In genomic region chr5:113562828-113563400, GRCh38 we compare ENCODE assay signal across 18 cellular contexts. TPM values are rescaled to one million over a fixed set of nuclear protein-coding genes. Genes with fewer than 3 reads are reported as not detected.
DNase-seq lines count a peak whose midpoint lies in the region; ATAC-seq, FAIRE-seq and TF ChIP-seq lines count a peak whose summit lies in the region.
"Had no signal": no experiment of that assay in that cellular context is flagged by ENCODE, and none has a peak within 500 bp of the region (broad histone marks: within the 10 kb centered on the region; RNA-seq: fewer than 3 reads in every experiment).

No MANE protein-coding gene starts in this region.

- H2AFZ ChIP-seq in HepG2 (ENCODE audit: low read length), result no peak overlapping the region

- TF ChIP-seq CTCF in HepG2 (CRISPR knock-in tag; IDR thresholded peaks at IDR 0.05) (no peak), right lobe of liver (IDR thresholded peaks at IDR 0.05) (no peak)

- TF ChIP-seq POLR2A in HepG2 (IDR thresholded peaks at IDR 0.05; ENCODE audit: insufficient read depth in 1 of 2, low read depth in 2 of 2, low read length in 2 of 2), result no peak
- TF ChIP-seq POLR2A in right lobe of liver (IDR thresholded peaks at IDR 0.05), result no peak

- H3K4me3 ChIP-seq in HepG2 (replicated peaks in 1 of 3; ENCODE audit: insufficient read depth in 1 of 3, low read depth in 2 of 3, low read length in 3 of 3) (no peak overlapping the region), right lobe of liver (no peak overlapping the region)
- H3K4me3 ChIP-seq: BLaER1 had no signal

- CTCF ChIA-PET in HepG2 (lab: Yijun Ruan, JAX; ENCODE audit: low intra/inter-chr PET ratio, low total read pairs), result no interaction called here

- no TSS peak for BruUV-seq in HepG2 (replicated peaks; lab: Mats Ljungman, UMichigan)

- DNase-seq in HepG2 (ENCODE audit: low spot score) (no peak), right lobe of liver (no peak), inferior parietal cortex (ENCODE audit: extremely low spot score) (peak; percentile 19), midbrain (lab: John Stamatoyannopoulos, UW) (peak; percentile 15), posterior cingulate gyrus (no peak)
- DNase-seq: CD4-positive, alpha-beta memory T cell; DMS153; DMS79; GDM1; H9 had no signal

- ATAC-seq in HepG2, result no peak
- no peak for ATAC-seq in right lobe of liver
- ATAC-seq in GM21447 (IDR thresholded peaks at IDR 0.05; ENCODE audit: unreplicated experiment), result no peak
- ATAC-seq in GM18867 (IDR thresholded peaks at IDR 0.05; ENCODE audit: unreplicated experiment), result no peak
- no peak for ATAC-seq in HG03342 (IDR thresholded peaks at IDR 0.05; ENCODE audit: unreplicated experiment)

- no peaks in the 10 kb centered on the region for H3K4me1 ChIP-seq in HepG2 (ENCODE audit: insufficient read depth, low read length)
- no peaks in the 10 kb centered on the region for H3K4me1 ChIP-seq in right lobe of liver
- H3K4me1 ChIP-seq: BLaER1 had no signal

- no peak overlapping the region for H3K4me2 ChIP-seq in HepG2 (ENCODE audit: low read depth, low read length)
- H3K4me2 ChIP-seq: BLaER1 had no signal

- TF ChIP-seq RAD21 in HepG2 (CRISPR knock-in tag; IDR thresholded peaks at IDR 0.05), result no peak

- intact Hi-C loops in HepG2 (cut with micrococcal nuclease; ENCODE audit: unreplicated experiment) (no loop called here), right lobe of liver (cut with DNase I) (no loop called here), posterior cingulate gyrus (cut with DNase I) (no loop called here)

- H3K27ac ChIP-seq in HepG2 (ENCODE audit: extremely low read length, insufficient read depth, low read length) (no peak overlapping the region), right lobe of liver (no peak overlapping the region)
- H3K27ac ChIP-seq: 22Rv1, BLaER1 had no signal

- no peak overlapping the region for H3K9ac ChIP-seq in HepG2 (ENCODE audit: insufficient read depth, low read depth, low read length)
- H3K9ac ChIP-seq: BLaER1 had no signal

- H3K36me3 ChIP-seq in HepG2 (replicated peaks in 1 of 2; ENCODE audit: control insufficient read depth in 1 of 2, insufficient read depth in 2 of 2, low read length in 2 of 2) (peaks cover 5 to 21% of the 10 kb centered on the region in 2 experiments; a peak in 4 of 5 replicates), right lobe of liver (peaks cover 0 to 49% (median 6%) of the 10 kb centered on the region in 4 donors)

- POLR2A ChIA-PET in HepG2 (lab: Yijun Ruan, JAX), result no interaction called here

- no peak for FAIRE-seq in HepG2 (lab: Jason Lieb, UNC)
- FAIRE-seq: GM12892, GM18507, H1 had no signal

- H3K9me3 ChIP-seq in HepG2 (ENCODE audit: low read length) (no peaks in the 10 kb centered on the region), right lobe of liver (no peaks in the 10 kb centered on the region)
- H3K9me3 ChIP-seq: BLaER1 had no signal

- H3K27me3 ChIP-seq in HepG2 (ENCODE audit: control insufficient read depth in 1 of 2, insufficient read depth in 2 of 2, low read length in 2 of 2) (no peaks in the 10 kb centered on the region), right lobe of liver (no peaks in the 10 kb centered on the region)
- H3K27me3 ChIP-seq: BLaER1 had no signal

- H4K20me1 ChIP-seq in HepG2 (ENCODE audit: insufficient read depth, low read length), result no peaks in the 10 kb centered on the region
- H4K20me1 ChIP-seq: BLaER1 had no signal

- 98% methylated on average over 3 of the region's 3 CpGs for WGBS in HepG2 (ENCODE audit: low lambda C conversion rate)
- WGBS in right lobe of liver (ENCODE audit: insufficient coverage, low coverage, low lambda C conversion rate, missing lambda C conversion rate), result 93% methylated on average over 3 of the region's 3 CpGs

- H3K79me2 ChIP-seq in HepG2 (ENCODE audit: insufficient read depth, low read length), result no peaks in the 10 kb centered on the region

- in situ Hi-C loops in HepG2 (cut with HindIII; ENCODE audit: extremely low pct_ligation_motif_present, low pct_unique_long_range_greater_than_20kb), result no loop called here

- TF ChIP-seq EP300 in HepG2 (IDR thresholded peaks at IDR 0.05; ENCODE audit: low read depth in 2 of 2, low read length in 2 of 2), result no peak
- TF ChIP-seq EP300 in HepG2 (CRISPR knock-in tag; IDR thresholded peaks at IDR 0.05; ENCODE audit: borderline replicate concordance), result no peak

TF ChIP-seq in HepG2, 621 proteins besides CTCF, POLR2A, EP300 and RAD21:
- TF ChIP-seq ONECUT2 (CRISPR knock-in tag; IDR thresholded peaks at IDR 0.05) (no peak), SNAI1 (CRISPR knock-in tag; IDR thresholded peaks at IDR 0.05; ENCODE audit: borderline replicate concordance) (no peak), SATB2 (CRISPR knock-in tag; IDR thresholded peaks at IDR 0.05) (no peak), ZNF710 (CRISPR knock-in tag; IDR thresholded peaks at IDR 0.05; ENCODE audit: borderline replicate concordance) (no peak), RXRA (CRISPR knock-in tag; IDR thresholded peaks at IDR 0.05) (no peak), MAFF (IDR thresholded peaks at IDR 0.05; ENCODE audit: low read depth, low read length) (peak; percentile 38; the same call in 1 of the 2 replicates), ZFP82 (CRISPR knock-in tag; IDR thresholded peaks at IDR 0.05; ENCODE audit: borderline replicate concordance) (no peak), ZNF792 (CRISPR knock-in tag; IDR thresholded peaks at IDR 0.05) (no peak), MAFK (conservative IDR thresholded peaks at IDR 0.05 in 1 of 2, IDR thresholded peaks at IDR 0.05 in 1 of 2; ENCODE audit: low read length in 2 of 2) (peak; percentile 28 to 65; a peak in 3 of 4 replicates)

RNA-seq across cellular contexts. Expression of gene YTHDC2, which starts 49.4 kb away (rescaled TPM):
- total RNA-seq in HepG2 (2016; rRNA removed; fragmentation: Illumina TruSeq; extraction: Trizol) (17.8 and 21.2 TPM in 2 replicates), right lobe of liver (10 to 100 TPM; 12.2 to 18.3 (median 15.7) TPM)
- 2.7 and 3.2 TPM in 2 replicates for total RNA-seq in HepG2 (2016; cell fraction: cytosol; rRNA removed; fragmentation: Illumina TruSeq; extraction: Trizol; ENCODE audit: low read depth)
- total RNA-seq in HepG2 (2016; cell fraction: insoluble cytoplasmic fraction; rRNA removed; fragmentation: Illumina TruSeq; extraction: Trizol), result 18.5 and 22.8 TPM in 2 replicates
- 3.9 and 4.7 TPM in 2 replicates for total RNA-seq in HepG2 (2016; cell fraction: membrane; rRNA removed; fragmentation: Illumina TruSeq; extraction: Trizol)
- 45.3 and 47.8 TPM in 2 replicates for total RNA-seq in HepG2 (2016; cell fraction: nucleus; rRNA removed; fragmentation: Illumina TruSeq; extraction: Trizol)
- polyA plus RNA-seq in HepG2 (2011; rRNA removed), result 5.5 and 6.7 TPM in 2 replicates
- polyA plus RNA-seq in HepG2 (2011; cell fraction: cytosol; rRNA removed), result 1.3 and 2.3 TPM in 2 replicates
- polyA plus RNA-seq in HepG2 (2011; cell fraction: nucleus; rRNA removed), result 11.3 and 14.5 TPM in 2 replicates
- polyA plus RNA-seq in HepG2 (2012), result 9.3 and 11.1 TPM in 2 replicates
- polyA plus RNA-seq in HepG2 (2016; cell fraction: cytosol; fragmentation: Illumina TruSeq; extraction: Trizol; ENCODE audit: low read depth), result 0.25 and 0.35 TPM in 2 replicates
- 12.4 and 13.5 TPM in 2 replicates for polyA plus RNA-seq in HepG2 (2016; cell fraction: insoluble cytoplasmic fraction; fragmentation: Illumina TruSeq; extraction: Trizol; ENCODE audit: low read depth)
- polyA plus RNA-seq in HepG2 (2016; cell fraction: membrane; fragmentation: Illumina TruSeq; extraction: Trizol; ENCODE audit: low read depth), result 0.92 and 1.1 TPM in 2 replicates
- polyA plus RNA-seq in HepG2 (2016; cell fraction: nucleus; fragmentation: Illumina TruSeq; extraction: Trizol; ENCODE audit: insufficient read depth, low read depth), result 30.6 and 33.0 TPM in 2 replicates
- polyA minus RNA-seq in HepG2 (2011; rRNA and poly(A)+ RNA removed; ENCODE audit: low replicate concordance), result 9.6 TPM in 2 replicates
- polyA minus RNA-seq in HepG2 (2011; cell fraction: cytosol; rRNA and poly(A)+ RNA removed), result 6.0 and 8.4 TPM in 2 replicates
- polyA minus RNA-seq in HepG2 (2011; cell fraction: nucleus; rRNA and poly(A)+ RNA removed), result 73.4 and 73.5 TPM in 2 replicates

Comparison
In these comparisons a context has a peak if more than half of its experiments do, and no peak if none do; other contexts are left out.
1. DNase-seq: peak in inferior parietal cortex (single experiment) and midbrain (single experiment); none in HepG2 (single experiment), right lobe of liver (0 of 3) and posterior cingulate gyrus (0 of 10).